Comparison of ENCODE assay signal across 8 cellular contexts in genomic region chr19:12034610-12035009, GRCh38. TPM values are rescaled to one million over a fixed set of nuclear protein-coding genes. Genes with fewer than 3 reads are reported as not detected.
A peak's percentile ranks its signal among the peaks of the same experiment; 100 is the strongest.
DNase-seq lines count a peak whose midpoint lies in the region; ATAC-seq and TF ChIP-seq lines count a peak whose summit lies in the region.

No MANE protein-coding gene starts in this region.

- H3K4me1 Mint-ChIP-seq in activated B cell treated with CpG ODN at 0.5 μM for 24 hours: peaks cover 20% of the 10 kb centered on the region
- peaks cover 20% of the 10 kb centered on the region for H3K4me1 Mint-ChIP-seq in stimulated activated memory B cell treated with anti-CD40 and anti-IgM and Interleukin-4, amounts not matched to agents 10 μg/mL and 1 μg/mL and 100 μg/mL, for 72 hours

- H3K27me3 Mint-ChIP-seq in activated B cell treated with CpG ODN at 0.5 μM for 24 hours: no peaks in the 10 kb centered on the region
- H3K27me3 Mint-ChIP-seq in stimulated activated memory B cell treated with anti-CD40 and anti-IgM and Interleukin-4, amounts not matched to agents 10 μg/mL and 1 μg/mL and 100 μg/mL, for 72 hours: no peaks in the 10 kb centered on the region

- H3K36me3 Mint-ChIP-seq in activated B cell treated with CpG ODN at 0.5 μM for 24 hours (ENCODE audit: low read depth): peaks cover under 1% of the 10 kb centered on the region
- H3K36me3 Mint-ChIP-seq in stimulated activated memory B cell treated with anti-CD40 and anti-IgM and Interleukin-4, amounts not matched to agents 10 μg/mL and 1 μg/mL and 100 μg/mL, for 72 hours: no peaks in the 10 kb centered on the region

- CTCF ChIA-PET in activated B cell treated with CpG ODN at 0.5 μM for 24 hours (lab: Charles Lee): interaction anchor here (1.1 to 1.7 kb wide), 4 partner anchors 25 to 375 kb away, joined by 3 to 5 read pairs (median 4); no protein-coding TSS in a partner anchor

- intact Hi-C loops in activated B cell treated with CpG ODN at 0.5 μM for 24 hours (cut with micrococcal nuclease): loop anchor here (1.0 to 5.0 kb wide), 3 partner anchors 32 to 109 kb away; partner anchors contain the start of gene ZNF700

- no peak for TF ChIP-seq CTCF in activated B cell treated with CpG ODN at 0.5 μM for 24 hours (IDR thresholded peaks at IDR 0.05)

- ATAC-seq in activated B cell treated with CpG ODN at 0.5 μM for 24 hours (ENCODE audit: low read depth) (no peak), GM21825 (IDR thresholded peaks at IDR 0.05; ENCODE audit: unreplicated experiment) (no peak), GM18907 (IDR thresholded peaks at IDR 0.05; ENCODE audit: unreplicated experiment) (no peak)
- no peak for ATAC-seq in stimulated activated memory B cell treated with anti-CD40 and anti-IgM and Interleukin-4, amounts not matched to agents 10 μg/mL and 1 μg/mL and 100 μg/mL, for 72 hours

- no peaks in the 10 kb centered on the region for H3K9me3 Mint-ChIP-seq in activated B cell treated with CpG ODN at 0.5 μM for 24 hours
- no peaks in the 10 kb centered on the region for H3K9me3 Mint-ChIP-seq in stimulated activated memory B cell treated with anti-CD40 and anti-IgM and Interleukin-4, amounts not matched to agents 10 μg/mL and 1 μg/mL and 100 μg/mL, for 72 hours

- H3K4me3 Mint-ChIP-seq in activated B cell treated with CpG ODN at 0.5 μM for 24 hours: peak overlapping the region; percentile 60
- peak overlapping the region; percentile 36 for H3K4me3 Mint-ChIP-seq in stimulated activated memory B cell treated with anti-CD40 and anti-IgM and Interleukin-4, amounts not matched to agents 10 μg/mL and 1 μg/mL and 100 μg/mL, for 72 hours

- no peak overlapping the region for H3K27ac Mint-ChIP-seq in activated B cell treated with CpG ODN at 0.5 μM for 24 hours
- no peak overlapping the region for H3K27ac Mint-ChIP-seq in stimulated activated memory B cell treated with anti-CD40 and anti-IgM and Interleukin-4, amounts not matched to agents 10 μg/mL and 1 μg/mL and 100 μg/mL, for 72 hours

- DNase-seq in NCI-H1417 (lab: John Stamatoyannopoulos, UW) (peak in 2 of 3 experiments; percentile 9 to 33), NCI-H1417 treated with DMSO at 0.1 percent for 48 hours (lab: John Stamatoyannopoulos, UW) (no peak), activated B cell treated with CpG ODN at 0.5 μM for 24 hours (no peak), iPS-NIHi11 (ENCODE audit: low spot score) (peak; percentile 10)
- DNase-seq in stimulated activated CD4-positive, alpha-beta T cell treated with anti-CD3 and anti-CD28 coated beads, Interleukin-4, amount 100 ng/mL, for 1 hour: no peak

- POLR2A ChIA-PET in activated B cell treated with CpG ODN at 0.5 μM for 24 hours (lab: Charles Lee): interaction anchor here (0.5 to 2.2 kb wide), 11 partner anchors 10 to 1260 kb away, joined by 3 to 13 read pairs (median 5); partner anchors contain the start of genes ZNF20, ZNF442, ZNF443 and ZNF700

RNA-seq across cellular contexts. Expression of gene ZNF433, which starts 0.9 kb away (rescaled TPM):
- 6.9 and 8.6 TPM in 2 replicates for total RNA-seq in activated B cell treated with CpG ODN at 0.5 μM for 24 hours

RNA-seq across cellular contexts. Expression of gene ZNF878, which starts 18.2 kb away (rescaled TPM):
- 1.2 and 1.6 TPM in 2 replicates for total RNA-seq in activated B cell treated with CpG ODN at 0.5 μM for 24 hours

RNA-seq across cellular contexts. Expression of gene ZNF844, which starts 29.9 kb away (rescaled TPM):
- total RNA-seq in activated B cell treated with CpG ODN at 0.5 μM for 24 hours: 24.8 and 27.7 TPM in 2 replicates

Comparison
In these comparisons a context has a peak if more than half of its experiments do, and no peak if none do; other contexts are left out.
1. DNase-seq: peak in NCI-H1417 (2 of 3) and iPS-NIHi11 (single experiment); none in NCI-H1417 treated with DMSO at 0.1 percent for 48 hours (single experiment), activated B cell treated with CpG ODN at 0.5 μM for 24 hours (single experiment) and stimulated activated CD4-positive, alpha-beta T cell treated with anti-CD3 and anti-CD28 coated beads, Interleukin-4, amount 100 ng/mL, for 1 hour (single experiment).